Comparison of ENCODE assay signal across 8 cellular contexts in genomic region chr20:41643504-41643938, GRCh38. TPM values are rescaled to one million over a fixed set of nuclear protein-coding genes. Genes with fewer than 3 reads are reported as not detected.
A peak's percentile ranks its signal among the peaks of the same experiment; 100 is the strongest.
DNase-seq lines count a peak whose midpoint lies in the region; FAIRE-seq and TF ChIP-seq lines count a peak whose summit lies in the region.

No MANE protein-coding gene starts in this region.

- H3K27me3 ChIP-seq in bronchial epithelial cell (ENCODE audit: control insufficient read depth, insufficient read depth, low read length): no peaks in the 10 kb centered on the region

- DNase-seq in EL (peak; percentile 52), NCI-H2196 (lab: John Stamatoyannopoulos, UW; ENCODE audit: unreplicated experiment) (peak; percentile 86), bronchial epithelial cell (ENCODE audit: low read depth) (peak; percentile 80), occipital lobe (lab: John Stamatoyannopoulos, UW) (peak; percentile 60), cerebellum (ENCODE audit: low spot score) (no peak), NOMO-1 treated with dmso at 0.1 percent for 144 hours (lab: John Stamatoyannopoulos, UW; ENCODE audit: unreplicated experiment) (no peak), T1000 (lab: John Stamatoyannopoulos, UW) (no peak), lower leg skin (ENCODE audit: low spot score in 2 of 2) (no peak)

- TF ChIP-seq POLR2A in lower leg skin (IDR thresholded peaks at IDR 0.05): no peak

- H3K36me3 ChIP-seq in bronchial epithelial cell (ENCODE audit: control insufficient read depth, insufficient read depth, low read length): no peaks in the 10 kb centered on the region

- TF ChIP-seq CTCF in bronchial epithelial cell (IDR thresholded peaks at IDR 0.05; ENCODE audit: insufficient read depth, low read length, severe bottlenecking): no peak
- no peak for TF ChIP-seq CTCF in lower leg skin (IDR thresholded peaks at IDR 0.05)

- H3K4me3 ChIP-seq in bronchial epithelial cell (ENCODE audit: low read depth, low read length) (no peak overlapping the region), lower leg skin (ENCODE audit: low read depth, poor library complexity, severe bottlenecking) (no peak overlapping the region)

- no peak for FAIRE-seq in bronchial epithelial cell (lab: Jason Lieb, UNC)

- intact Hi-C loops in lower leg skin (cut with DNase I; ENCODE audit: low total_unique reads): no loop called here

- 16 to 32% methylated on average over 3 of the region's 3 CpGs for WGBS in lower leg skin, 2 donors

RNA-seq across cellular contexts. Expression of gene CHD6, which starts 25.3 kb away (rescaled TPM):
- total RNA-seq in bronchial epithelial cell (10.8 and 15.9 TPM in 2 replicates), occipital lobe (52.6 TPM), cerebellum (92.9 TPM), lower leg skin (10 to 100 TPM; 29.7 to 40.1 (median 37.7) TPM)

Comparison
In these comparisons a context has a peak if more than half of its experiments do, and no peak if none do; other contexts are left out.
1. DNase-seq: peak in EL (single experiment), NCI-H2196 (single experiment), bronchial epithelial cell (single experiment) and occipital lobe (single experiment); none in cerebellum (single experiment), NOMO-1 treated with dmso at 0.1 percent for 144 hours (single experiment), T1000 (single experiment) and lower leg skin (0 of 2).